8 cellular contexts compared by ENCODE assay signal in the genomic region with DNA sequence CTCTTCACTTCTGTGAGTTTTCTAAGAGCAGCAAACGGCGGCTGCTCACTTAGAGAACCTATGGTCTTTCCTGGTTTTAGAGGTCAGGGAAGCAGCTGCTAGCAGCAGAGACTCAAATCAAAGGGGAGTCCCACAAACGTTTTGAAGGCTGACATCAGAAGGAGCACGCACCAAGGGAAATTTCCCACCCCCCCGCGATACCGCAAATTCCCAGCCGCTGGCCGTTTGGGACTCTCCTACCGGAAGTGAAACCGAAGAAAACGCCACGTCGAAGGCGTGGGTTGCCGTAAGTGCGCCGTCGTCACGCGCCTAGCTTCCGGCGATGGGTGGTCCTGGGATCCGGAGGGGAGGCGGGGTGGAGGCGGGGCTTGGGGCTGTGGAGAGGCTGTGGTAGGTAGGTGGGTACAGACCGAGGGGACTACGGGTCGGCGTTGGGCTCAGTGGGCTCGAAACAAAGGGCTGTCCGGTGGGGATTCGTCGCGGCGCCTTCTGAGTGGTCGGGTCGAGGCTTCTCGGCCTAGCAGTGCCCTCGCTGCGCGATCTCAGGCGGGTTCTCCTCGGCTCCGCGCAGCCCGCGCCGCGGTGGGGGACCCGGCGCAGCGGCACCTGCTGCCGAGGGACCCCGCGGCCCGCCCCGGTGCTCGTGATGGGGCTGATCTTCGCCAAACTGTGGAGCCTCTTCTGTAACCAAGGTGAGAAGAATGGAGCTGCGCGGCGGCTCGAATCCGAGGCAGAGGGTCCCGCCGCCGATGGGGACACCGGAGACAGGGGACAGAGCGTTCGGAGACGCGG.
DNase-seq lines count a peak whose midpoint lies in the region; ATAC-seq and TF ChIP-seq lines count a peak whose summit lies in the region.

Gene ARL5B, plus strand, starts transcription at position 440 of the 792 bp plus-strand sequence. Its CDS starts 207 bp downstream, at position 647.

- H3K4me3 ChIP-seq in AG09309 (ENCODE audit: control insufficient read depth, low read depth, low read length): peak within 1 kb of the TSS; percentile 98

- DNase-seq in AG09309 (ENCODE audit: low read depth) (peak; percentile 95), NCI-H345 treated with DMSO at 0.1 percent for 48 hours (lab: John Stamatoyannopoulos, UW; ENCODE audit: unreplicated experiment) (peak; percentile 68), cerebellar nuclear complex (lab: John Stamatoyannopoulos, UW) (peak; percentile 60 to 81), islet precursor cell (peak; percentile 99)
- DNase-seq in stimulated activated CD4-positive, alpha-beta T cell treated with anti-CD3 and anti-CD28 coated beads, Interleukin-12 subunit alpha, Interleukin-12 subunit beta, amount 100 ng/mL, for 48 hours (ENCODE audit: low read depth in 2 of 3, low spot score in 1 of 3): peak; percentile 92 to 96 (median 93)

- no peak for TF ChIP-seq CTCF in AG09309 (IDR thresholded peaks at IDR 0.05; ENCODE audit: control insufficient read depth, insufficient read depth, low read depth, low read length, missing control alignments)

- ATAC-seq in GM19023 (IDR thresholded peaks at IDR 0.05; ENCODE audit: unreplicated experiment) (peak; percentile 91), HG03280 (IDR thresholded peaks at IDR 0.05; ENCODE audit: unreplicated experiment) (peak; percentile 92)
- peak; percentile 95 to 96 for ATAC-seq in activated CD4-positive, CD25-positive, alpha-beta regulatory T cell treated with anti-CD3 and anti-CD28 coated beads, Interleukin-2, amount 50 U/mL, for 24 hours

Comparison
In these comparisons a context has a peak if more than half of its experiments do, and no peak if none do; other contexts are left out.
1. Peak in every context shown above with its lines: DNase-seq, ATAC-seq and H3K4me3 ChIP-seq.